ENCODE assay signal across 7 cellular contexts in genomic region chr1:206685749-206686485, GRCh38. TPM values are rescaled to one million over a fixed set of nuclear protein-coding genes. Genes with fewer than 3 reads are reported as not detected.
DNase-seq lines count a peak whose midpoint lies in the region; ATAC-seq and TF ChIP-seq lines count a peak whose summit lies in the region.

No MANE protein-coding gene starts in this region.

- no peaks in the 10 kb centered on the region for H3K9me3 Mint-ChIP-seq in activated naive CD8-positive, alpha-beta T cell treated with anti-CD3 and anti-CD28 coated beads, Interleukin-2, amount 50 U/mL, for 24 hours

- peaks cover 8% of the 10 kb centered on the region for H3K36me3 Mint-ChIP-seq in activated naive CD8-positive, alpha-beta T cell treated with anti-CD3 and anti-CD28 coated beads, Interleukin-2, amount 50 U/mL, for 24 hours (ENCODE audit: low read depth)

- H3K27me3 Mint-ChIP-seq in activated naive CD8-positive, alpha-beta T cell treated with anti-CD3 and anti-CD28 coated beads, Interleukin-2, amount 50 U/mL, for 24 hours, result no peaks in the 10 kb centered on the region

- peaks cover 77% of the 10 kb centered on the region for H3K4me1 Mint-ChIP-seq in activated naive CD8-positive, alpha-beta T cell treated with anti-CD3 and anti-CD28 coated beads, Interleukin-2, amount 50 U/mL, for 24 hours

- H3K27ac ChIP-seq in cardiac muscle cell, result peak overlapping the region; percentile 98

- H3K36me3 ChIP-seq in cardiac muscle cell, result no peaks in the 10 kb centered on the region

- DNase-seq in RKO (ENCODE audit: low spot score) (peak; percentile 86), cardiac muscle cell (ENCODE audit: low read depth in 1 of 2, low spot score in 1 of 2) (peak; percentile 74 to 88), posterior vena cava (ENCODE audit: low spot score) (peak; percentile 91), pons (ENCODE audit: low spot score) (no peak)
- DNase-seq in activated naive CD8-positive, alpha-beta T cell treated with anti-CD3 and anti-CD28 coated beads, Interleukin-2, amount 50 U/mL, for 24 hours, result peak; percentile 52

- peak overlapping the region; percentile 96 for H3K27ac Mint-ChIP-seq in activated naive CD8-positive, alpha-beta T cell treated with anti-CD3 and anti-CD28 coated beads, Interleukin-2, amount 50 U/mL, for 24 hours

- peaks cover 42% of the 10 kb centered on the region for H3K4me1 ChIP-seq in cardiac muscle cell (ENCODE audit: low read depth)

- TF ChIP-seq CTCF in GM12875 (IDR thresholded peaks at IDR 0.05; ENCODE audit: borderline replicate concordance, insufficient read depth, low read depth, low read length) (no peak), cardiac muscle cell (IDR thresholded peaks at IDR 0.05; ENCODE audit: low read depth, low read length) (no peak)

- intact Hi-C loops in posterior vena cava (cut with DNase I), result loop anchor here in 1 of 2 donors (5.0 kb wide), 1 partner anchor 41 kb away; no protein-coding TSS in a partner anchor

- H3K4me3 Mint-ChIP-seq in activated naive CD8-positive, alpha-beta T cell treated with anti-CD3 and anti-CD28 coated beads, Interleukin-2, amount 50 U/mL, for 24 hours, result peak overlapping the region; percentile 99

- no peaks in the 10 kb centered on the region for H3K27me3 ChIP-seq in cardiac muscle cell

- ATAC-seq in HG02885 (IDR thresholded peaks at IDR 0.05; ENCODE audit: poor library complexity, unreplicated experiment), result peak; percentile 17
- ATAC-seq in activated naive CD8-positive, alpha-beta T cell treated with anti-CD3 and anti-CD28 coated beads, Interleukin-2, amount 50 U/mL, for 24 hours, result peak; percentile 53

- no peaks in the 10 kb centered on the region for H3K9me3 ChIP-seq in cardiac muscle cell (ENCODE audit: low read depth)

- peak overlapping the region; percentile 86 for H3K4me3 ChIP-seq in GM12875 (ENCODE audit: low read depth, low read length)
- peak overlapping the region; percentile 91 for H3K4me3 ChIP-seq in cardiac muscle cell

RNA-seq across cellular contexts. Expression of gene MAPKAPK2, which starts 1.2 kb away (rescaled TPM):
- total RNA-seq in cardiac muscle cell (99.4 and 117 TPM in 2 replicates), posterior vena cava (100 to 1,000 TPM in 1 of 2 donors, 10 to 100 TPM in 1; 69.0 to 102 TPM)
- polyA plus RNA-seq in cardiac muscle cell, result 31.4 and 37.1 TPM in 2 replicates

RNA-seq across cellular contexts. Expression of gene DYRK3, which starts 50.6 kb away (rescaled TPM):
- total RNA-seq in cardiac muscle cell (14.1 and 21.2 TPM in 2 replicates), posterior vena cava (10 to 100 TPM in 1 of 2 donors, 1 to 10 TPM in 1; 8.4 to 10.7 TPM)
- 8.4 and 16.6 TPM in 2 replicates for polyA plus RNA-seq in cardiac muscle cell
